ENCODE assay signal across 26 cellular contexts in the genomic region with DNA sequence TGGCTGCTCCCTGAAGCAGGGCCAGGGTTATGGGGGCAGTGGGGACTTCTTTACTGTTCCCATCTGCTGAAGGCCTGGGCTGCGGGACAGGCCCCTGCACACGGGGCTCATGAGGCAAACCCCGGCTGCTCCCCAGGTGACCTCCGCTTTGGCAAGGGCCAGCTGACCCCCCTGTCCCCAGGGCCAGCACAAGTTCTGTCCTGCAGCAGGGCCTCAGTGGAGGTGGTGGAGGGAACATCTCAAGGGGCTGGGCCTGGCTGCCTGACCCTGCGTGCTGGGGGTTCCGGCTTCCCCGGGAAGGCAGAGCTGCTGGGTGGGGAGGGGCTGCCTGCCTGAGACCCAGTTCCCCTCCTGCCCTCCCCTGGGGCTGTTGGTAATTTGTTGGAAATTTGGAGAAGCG.
A peak's percentile ranks its signal among the peaks of the same experiment; 100 is the strongest.
DNase-seq lines count a peak whose midpoint lies in the region; ATAC-seq and TF ChIP-seq lines count a peak whose summit lies in the region.
"Had no signal": no experiment of that assay in that cellular context is flagged by ENCODE, and none has a peak within 500 bp of the region (broad histone marks: within the 10 kb centered on the region; RNA-seq: fewer than 3 reads in every experiment).

No MANE protein-coding gene starts in this region.

- no peaks in the 10 kb centered on the region for H3K36me3 Mint-ChIP-seq in activated CD4-positive, alpha-beta memory T cell treated with anti-CD3 and anti-CD28 coated beads for 36 hours
- H3K36me3 Mint-ChIP-seq in glutamatergic neuron (ENCODE audit: unreplicated experiment) = no peaks in the 10 kb centered on the region
- H3K36me3 Mint-ChIP-seq: CD4-positive, CD25-positive, alpha-beta regulatory T cell; mesothelial cell of epicardium; stimulated activated naive B cell treated with anti-CD40 and anti-IgM and Interleukin-4, amounts not matched to agents 10 μg/mL and 1 μg/mL and 100 μg/mL, for 72 hours had no signal

- H3K4me3 ChIP-seq in esophagus squamous epithelium (no peak overlapping the region), gastrocnemius medialis (no peak overlapping the region), uterus (no peak overlapping the region)
- H3K4me3 ChIP-seq: left lung, psoas muscle, SJCRH30, thoracic aorta had no signal

- H3K27me3 Mint-ChIP-seq in activated CD4-positive, alpha-beta memory T cell treated with anti-CD3 and anti-CD28 coated beads for 36 hours = peaks cover 2% of the 10 kb centered on the region
- H3K27me3 Mint-ChIP-seq in glutamatergic neuron (ENCODE audit: unreplicated experiment) = peaks cover 4% of the 10 kb centered on the region
- H3K27me3 Mint-ChIP-seq: CD4-positive, CD25-positive, alpha-beta regulatory T cell had no signal

- H3K27ac Mint-ChIP-seq in activated CD4-positive, alpha-beta memory T cell treated with anti-CD3 and anti-CD28 coated beads for 36 hours = no peak overlapping the region
- H3K27ac Mint-ChIP-seq in glutamatergic neuron (ENCODE audit: unreplicated experiment) = no peak overlapping the region
- H3K27ac Mint-ChIP-seq: activated CD8-positive, alpha-beta T cell treated with anti-CD3 and anti-CD28 coated beads, Interleukin-2, amount 10 ng/mL, durations not matched to agents 7 days and 5 days; activated T-helper 2 cell treated with anti-CD3 and anti-CD28 coated beads, Interferon-gamma antibody, Interleukin-2, Interleukin-4, amounts not matched to agents 10 μg/mL and 5 μg/mL and 100 μg/mL, durations not matched to agents 14 hours and 24 hours and 36 hours; CD4-positive, CD25-positive, alpha-beta regulatory T cell; mesothelial cell of epicardium; stimulated activated naive B cell treated with anti-CD40 and anti-IgM and Interleukin-4, amounts not matched to agents 10 μg/mL and 1 μg/mL and 100 μg/mL, for 72 hours had no signal

- H3K9me3 Mint-ChIP-seq in activated CD4-positive, alpha-beta memory T cell treated with anti-CD3 and anti-CD28 coated beads for 36 hours = no peaks in the 10 kb centered on the region
- peaks cover 4% of the 10 kb centered on the region for H3K9me3 Mint-ChIP-seq in glutamatergic neuron (ENCODE audit: unreplicated experiment)
- H3K9me3 Mint-ChIP-seq: activated T-helper 2 cell treated with anti-CD3 and anti-CD28 coated beads, Interferon-gamma antibody, Interleukin-2, Interleukin-4, amounts not matched to agents 10 μg/mL and 5 μg/mL and 100 μg/mL, durations not matched to agents 14 hours and 24 hours and 36 hours; CD4-positive, CD25-positive, alpha-beta regulatory T cell; mesothelial cell of epicardium; stimulated activated naive B cell treated with anti-CD40 and anti-IgM and Interleukin-4, amounts not matched to agents 10 μg/mL and 1 μg/mL and 100 μg/mL, for 72 hours had no signal

- TF ChIP-seq CTCF in esophagus squamous epithelium (IDR thresholded peaks at IDR 0.05) (no peak), gastrocnemius medialis (IDR thresholded peaks at IDR 0.05 in 4 of 5, conservative IDR thresholded peaks at IDR 0.05 in 1 of 5) (no peak), uterus (IDR thresholded peaks at IDR 0.05) (no peak), glutamatergic neuron (IDR thresholded peaks at IDR 0.05; ENCODE audit: partially characterized antibody, unreplicated experiment) (no peak)

- H3K27me3 ChIP-seq in esophagus squamous epithelium (peaks cover 0 to 93% (median 0%) of the 10 kb centered on the region in 4 donors), gastrocnemius medialis (no peaks in the 10 kb centered on the region), uterus (no peaks in the 10 kb centered on the region)

- no peaks in the 10 kb centered on the region for H3K36me3 ChIP-seq in esophagus squamous epithelium
- H3K36me3 ChIP-seq in gastrocnemius medialis = no peaks in the 10 kb centered on the region
- no peaks in the 10 kb centered on the region for H3K36me3 ChIP-seq in uterus
- H3K36me3 ChIP-seq: left lung, SJCRH30, thoracic aorta had no signal

- ATAC-seq in Right ventricle myocardium inferior = no peak
- ATAC-seq in Right ventricle myocardium superior (ENCODE audit: poor library complexity) = no peak
- no peak for ATAC-seq in gastrocnemius medialis
- ATAC-seq: activated CD8-positive, alpha-beta T cell treated with anti-CD3 and anti-CD28 coated beads, Interleukin-2, amount 10 ng/mL, durations not matched to agents 7 days and 5 days; Panc1; stimulated activated naive B cell treated with anti-CD40 and anti-IgM and Interleukin-4, amounts not matched to agents 10 μg/mL and 1 μg/mL and 100 μg/mL, for 72 hours had no signal

- H3K27ac ChIP-seq in esophagus squamous epithelium = peak overlapping the region; percentile 59 to 87 (median 84)
- peak overlapping the region; percentile 49 to 77 (median 65) for H3K27ac ChIP-seq in gastrocnemius medialis
- H3K27ac ChIP-seq in uterus = peak overlapping the region; percentile 63 to 69
- H3K27ac ChIP-seq: left lung, psoas muscle, SJCRH30, thoracic aorta had no signal

- H3K4me3 Mint-ChIP-seq in activated CD4-positive, alpha-beta memory T cell treated with anti-CD3 and anti-CD28 coated beads for 36 hours = no peak overlapping the region
- H3K4me3 Mint-ChIP-seq in glutamatergic neuron (ENCODE audit: unreplicated experiment) = no peak overlapping the region
- H3K4me3 Mint-ChIP-seq: activated CD8-positive, alpha-beta T cell treated with anti-CD3 and anti-CD28 coated beads, Interleukin-2, amount 10 ng/mL, durations not matched to agents 7 days and 5 days; CD4-positive, CD25-positive, alpha-beta regulatory T cell; mesothelial cell of epicardium; stimulated activated naive B cell treated with anti-CD40 and anti-IgM and Interleukin-4, amounts not matched to agents 10 μg/mL and 1 μg/mL and 100 μg/mL, for 72 hours had no signal

- peak; percentile 39 for DNase-seq in Right ventricle myocardium inferior (ENCODE audit: missing footprints)
- DNase-seq in Right ventricle myocardium superior = no peak
- no peak for DNase-seq in esophagus squamous epithelium (lab: John Stamatoyannopoulos, UW)
- DNase-seq in gastrocnemius medialis = no peak
- DNase-seq in uterus = no peak
- DNase-seq in NCI-H2029 treated with DMSO at 0.1 percent for 48 hours (lab: John Stamatoyannopoulos, UW) = no peak
- DNase-seq in activated CD4-positive, alpha-beta memory T cell treated with anti-CD3 and anti-CD28 coated beads for 36 hours = no peak
- DNase-seq in glutamatergic neuron = no peak
- DNase-seq: 8988T; activated CD8-positive, alpha-beta T cell treated with anti-CD3 and anti-CD28 coated beads, Interleukin-2, amount 10 ng/mL, durations not matched to agents 7 days and 5 days; activated naive CD4-positive, alpha-beta T cell treated with anti-CD3 and anti-CD28 coated beads, Interleukin-2, amount 50 U/mL, for 16 hours; CD4-positive, CD25-positive, alpha-beta regulatory T cell; DND-41; GF-D8; NCI-H146; NCI-H446; NCI-H748 treated with DMSO at 0.1 percent for 48 hours; SJCRH30; stimulated activated naive B cell treated with anti-CD40 and anti-IgM and Interleukin-4, amounts not matched to agents 10 μg/mL and 1 μg/mL and 100 μg/mL, for 72 hours; SW 1271 had no signal

- H3K9me3 ChIP-seq in esophagus squamous epithelium (no peaks in the 10 kb centered on the region), gastrocnemius medialis (no peaks in the 10 kb centered on the region), uterus (no peaks in the 10 kb centered on the region)
- H3K9me3 ChIP-seq: left lung, psoas muscle, SJCRH30, thoracic aorta had no signal

- no peak for TF ChIP-seq POLR2A in esophagus squamous epithelium (IDR thresholded peaks at IDR 0.05)
- no peak for TF ChIP-seq POLR2A in gastrocnemius medialis (IDR thresholded peaks at IDR 0.05)
- TF ChIP-seq POLR2A in uterus (IDR thresholded peaks at IDR 0.05) = no peak

- 75 to 93% methylated on average over 4 of the region's 8 CpGs for WGBS in esophagus squamous epithelium, 2 donors

- in situ Hi-C loops in gastrocnemius medialis (cut with MboI; ENCODE audit: low sequenced_read_pairs in 4 of 4) = no loop called here

- CTCF ChIA-PET in activated CD4-positive, alpha-beta memory T cell treated with anti-CD3 and anti-CD28 coated beads for 36 hours (lab: Charles Lee) = no interaction called here

- POLR2A ChIA-PET in activated CD4-positive, alpha-beta memory T cell treated with anti-CD3 and anti-CD28 coated beads for 36 hours (lab: Charles Lee) = no interaction called here

- intact Hi-C loops in Right ventricle myocardium inferior (cut with DNase I) = no loop called here
- intact Hi-C loops in Right ventricle myocardium superior (cut with DNase I) = no loop called here
- intact Hi-C loops in esophagus squamous epithelium (cut with DNase I) = no loop called here
- intact Hi-C loops in gastrocnemius medialis (cut with DNase I; ENCODE audit: low total_unique reads) = no loop called here
- intact Hi-C loops in uterus (cut with DNase I; ENCODE audit: low total_unique reads) = no loop called here
- intact Hi-C loops in activated CD4-positive, alpha-beta memory T cell treated with anti-CD3 and anti-CD28 coated beads for 36 hours (cut with micrococcal nuclease) = no loop called here

- no peaks in the 10 kb centered on the region for H3K4me1 Mint-ChIP-seq in activated CD4-positive, alpha-beta memory T cell treated with anti-CD3 and anti-CD28 coated beads for 36 hours (ENCODE audit: low read depth)
- H3K4me1 Mint-ChIP-seq in glutamatergic neuron (ENCODE audit: low read depth, unreplicated experiment) = peaks cover 4% of the 10 kb centered on the region
- H3K4me1 Mint-ChIP-seq: CD4-positive, CD25-positive, alpha-beta regulatory T cell had no signal

- peaks cover 22 to 76% (median 41%) of the 10 kb centered on the region in 3 donors for H3K4me1 ChIP-seq in esophagus squamous epithelium
- H3K4me1 ChIP-seq in gastrocnemius medialis = peaks cover 18 to 22% of the 10 kb centered on the region in 2 donors
- H3K4me1 ChIP-seq in uterus = peaks cover 0 to 11% of the 10 kb centered on the region in 2 donors
- H3K4me1 ChIP-seq: SJCRH30 had no signal
